ENCODE assay signal across 26 cellular contexts in the genomic region with DNA sequence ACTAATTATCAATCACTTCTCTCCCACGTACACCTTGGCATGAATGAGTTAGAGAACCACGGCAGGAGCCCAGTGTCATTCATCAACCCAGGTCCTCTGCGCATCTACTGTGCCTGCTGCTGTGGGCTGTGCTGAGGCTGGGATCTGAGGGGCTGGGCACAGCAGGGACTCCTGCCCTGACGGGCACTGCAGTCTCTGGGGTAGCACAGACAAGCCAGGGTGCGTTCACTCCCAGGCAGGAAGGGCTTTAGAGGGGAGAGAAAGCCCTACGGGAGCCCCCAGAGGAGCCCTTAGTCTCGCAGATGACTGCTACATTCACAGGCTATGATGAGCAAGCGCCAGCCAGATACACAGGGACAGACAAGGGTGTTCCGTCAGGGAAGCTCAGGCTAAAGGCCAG.
"Had no signal": no experiment of that assay in that cellular context is flagged by ENCODE, and none has a peak within 500 bp of the region (broad histone marks: within the 10 kb centered on the region; RNA-seq: fewer than 3 reads in every experiment).

No MANE protein-coding gene starts in this region.

- H3K27ac ChIP-seq: dorsolateral prefrontal cortex, right lobe of liver, stomach, tibial nerve had no signal

- FAIRE-seq: bronchial epithelial cell, colon, kidney had no signal

- H3K4me1 Mint-ChIP-seq: central memory CD8-positive, alpha-beta T cell had no signal

- H3K27me3 ChIP-seq: dorsolateral prefrontal cortex, right lobe of liver, stomach had no signal

- H3K9me3 Mint-ChIP-seq: central memory CD8-positive, alpha-beta T cell; naive thymus-derived CD8-positive, alpha-beta T cell; neural crest cell; T-cell had no signal

- H3K4me1 ChIP-seq: right lobe of liver had no signal

- H3K4me3 Mint-ChIP-seq: activated CD4-positive, alpha-beta T cell treated with anti-CD3 and anti-CD28 coated beads for 36 hours; activated naive CD8-positive, alpha-beta T cell; central memory CD8-positive, alpha-beta T cell; naive thymus-derived CD8-positive, alpha-beta T cell; neural crest cell; T-cell had no signal

- DNase-seq: activated CD4-positive, alpha-beta T cell treated with anti-CD3 and anti-CD28 coated beads for 36 hours; activated CD4-positive, CD25-positive, alpha-beta regulatory T cell; activated CD8-positive, alpha-beta memory T cell treated with anti-CD3 and anti-CD28 coated beads for 24 hours; activated effector memory CD4-positive, alpha-beta T cell treated with Interleukin-2 at 50 U/mL for 16 hours; activated naive CD4-positive, alpha-beta T cell treated with Interleukin-2 at 50 U/mL for 16 hours; anterior cingulate cortex; dorsolateral prefrontal cortex; effector memory CD4-positive, alpha-beta T cell; erythroblast; hippocampal formation; kidney; left colon; lower lobe of right lung; mesenchymal stem cell; naive thymus-derived CD8-positive, alpha-beta T cell; stimulated activated CD4-positive, alpha-beta T cell treated with anti-CD3 and anti-CD28 coated beads, Interleukin-12 subunit alpha, Interleukin-12 subunit beta, amount 100 ng/mL, for 4 hours; stimulated activated CD4-positive, alpha-beta T cell treated with anti-CD3 and anti-CD28 coated beads, Interleukin-4, amount 100 ng/mL, for 1 hour; stomach had no signal

- H3K36me3 Mint-ChIP-seq: activated naive CD8-positive, alpha-beta T cell; naive thymus-derived CD8-positive, alpha-beta T cell had no signal

- H3K36me3 ChIP-seq: lower lobe of right lung, right lobe of liver, stomach, tibial nerve had no signal

- H3K9me3 ChIP-seq: lower lobe of right lung, right lobe of liver, stomach, tibial nerve had no signal

- H3K27ac Mint-ChIP-seq: activated CD4-positive, alpha-beta T cell treated with anti-CD3 and anti-CD28 coated beads for 36 hours; activated naive CD8-positive, alpha-beta T cell; T-cell had no signal

- ATAC-seq: activated CD4-positive, alpha-beta T cell treated with anti-CD3 and anti-CD28 coated beads for 36 hours; left colon; lower lobe of right lung; naive thymus-derived CD8-positive, alpha-beta T cell; right lobe of liver had no signal

- H3K4me3 ChIP-seq: dorsolateral prefrontal cortex, lower lobe of right lung, right lobe of liver, stomach, tibial nerve had no signal
